Comparison of ENCODE assay signal across 28 cellular contexts in genomic region chr1:102015728-102016127, GRCh38. TPM values are rescaled to one million over a fixed set of nuclear protein-coding genes. Genes with fewer than 3 reads are reported as not detected.
"Had no signal": no experiment of that assay in that cellular context is flagged by ENCODE, and none has a peak within 500 bp of the region (broad histone marks: within the 10 kb centered on the region; RNA-seq: fewer than 3 reads in every experiment).

No MANE protein-coding gene starts in this region.

- DNase-seq: stimulated activated CD4-positive, alpha-beta T cell treated with anti-CD3 and anti-CD28 coated beads, Interleukin-2, amount 100 ng/mL, for 48 hours; stimulated activated CD4-positive, alpha-beta T cell treated with anti-CD3 and anti-CD28 coated beads, Interleukin-4, amount 100 ng/mL, for 1 hour; stimulated activated CD4-positive, alpha-beta T cell treated with anti-CD3 and anti-CD28 coated beads, Interleukin-4, amount 100 ng/mL, for 24 hours; stimulated activated CD4-positive, alpha-beta T cell treated with anti-CD3 and anti-CD28 coated beads, Interleukin-4, amount 100 ng/mL, for 4 hours; stimulated activated CD8-positive, alpha-beta memory T cell treated with anti-CD3 and anti-CD28 coated beads, Interleukin-4, amount 100 ng/mL, for 48 hours; stimulated activated naive B cell treated with anti-CD40 and anti-IgM and Interleukin-4, amounts not matched to agents 10 μg/mL and 1 μg/mL and 100 μg/mL, for 72 hours; stimulated activated naive CD4-positive, alpha-beta T cell; stimulated activated naive CD4-positive, alpha-beta T cell treated with Interleukin-2 at 50 U/mL for 16 hours; stimulated activated naive CD8-positive, alpha-beta T cell treated with anti-CD3 and anti-CD28 coated beads, Interleukin-15, amount 100 ng/mL, for 72 hours; stimulated activated naive CD8-positive, alpha-beta T cell treated with anti-CD3 and anti-CD28 coated beads, Interleukin-15, Interleukin-2, amounts not matched to agents 100 U/mL and 50 U/mL, for 24 hours; stomach; substantia nigra; testis; thyroid gland; tibial artery; transverse colon; trophoblast cell; upper lobe of left lung; upper lobe of right lung; uterus had no signal

- ATAC-seq: stimulated activated effector memory CD8-positive, alpha-beta T cell treated with anti-CD3 and anti-CD28 coated beads, Interleukin-12 subunit alpha, Interleukin-12 subunit beta, amount 100 ng/mL, for 72 hours; stimulated activated memory B cell treated with anti-CD40 and anti-IgM and Interleukin-4, amounts not matched to agents 10 μg/mL and 1 μg/mL and 100 μg/mL, for 72 hours; stimulated activated naive B cell treated with anti-CD40 and anti-IgM and Interleukin-4, amounts not matched to agents 10 μg/mL and 1 μg/mL and 100 μg/mL, for 72 hours; stimulated activated naive CD8-positive, alpha-beta T cell treated with anti-CD3 and anti-CD28 coated beads, Interleukin-15, amount 100 ng/mL, for 72 hours; stimulated activated naive CD8-positive, alpha-beta T cell treated with anti-CD3 and anti-CD28 coated beads, Interleukin-15, Interleukin-2, amounts not matched to agents 100 U/mL and 50 U/mL, for 24 hours; upper lobe of right lung had no signal

- H3K36me3 ChIP-seq: stomach, suprapubic skin, thoracic aorta, thyroid gland, tibial artery, tibial nerve, transverse colon, upper lobe of left lung, upper lobe of right lung, uterus, vagina had no signal

- H3K4me1 ChIP-seq: stomach, suprapubic skin, testis, thyroid gland, tibial artery, tibial nerve, transverse colon, upper lobe of left lung, upper lobe of right lung, uterus, vagina had no signal

- H3K4me3 ChIP-seq: stomach, suprapubic skin, testis, thoracic aorta, thyroid gland, tibial artery, tibial nerve, transverse colon, upper lobe of left lung, upper lobe of right lung, uterus, vagina had no signal

- H3K9me3 ChIP-seq: testis, thoracic aorta, thyroid gland, tibial artery, tibial nerve, transverse colon, upper lobe of left lung, upper lobe of right lung, uterus, vagina had no signal

- H3K27ac ChIP-seq: stomach, suprapubic skin, testis, thoracic aorta, thyroid gland, tibial artery, tibial nerve, transverse colon, upper lobe of left lung, upper lobe of right lung, uterus, vagina had no signal

- H3K27me3 ChIP-seq: stomach, suprapubic skin, testis, thyroid gland, tibial artery, tibial nerve, transverse colon, upper lobe of left lung, upper lobe of right lung, uterus, vagina had no signal

RNA-seq across cellular contexts. Expression of gene OLFM3, which starts 19.0 kb away (rescaled TPM):
- total RNA-seq: subcutaneous adipose tissue, suprapubic skin, thoracic aorta, tibial nerve, upper lobe of left lung, upper lobe of right lung, ureter had no signal
